In genomic region chr18:54716586-54716985, GRCh38 we compare ENCODE assay signal across 19 cellular contexts.
"Had no signal": no experiment of that assay in that cellular context is flagged by ENCODE, and none has a peak within 500 bp of the region (broad histone marks: within the 10 kb centered on the region; RNA-seq: fewer than 3 reads in every experiment).

No MANE protein-coding gene starts in this region.

- H3K27ac ChIP-seq: heart left ventricle, neural progenitor cell, ovary, thoracic aorta, transverse colon had no signal

- H3K4me3 ChIP-seq: heart left ventricle, neural progenitor cell, ovary, thoracic aorta, transverse colon had no signal

- H3K36me3 ChIP-seq: heart left ventricle, neural progenitor cell, ovary, thoracic aorta, transverse colon had no signal

- DNase-seq: cortex of kidney; dorsolateral prefrontal cortex; effector CD8-positive, alpha-beta T cell; foreskin melanocyte; heart left ventricle; hippocampal formation; naive thymus-derived CD8-positive, alpha-beta T cell; nucleus accumbens; ovary; right cardiac atrium; stimulated activated CD4-positive, alpha-beta T cell treated with anti-CD3 and anti-CD28 coated beads, Interleukin-1b, Interleukin-23, amount 100 ng/mL, for 48 hours; stimulated activated CD4-positive, alpha-beta T cell treated with anti-CD3 and anti-CD28 coated beads, Interleukin-4, amount 100 ng/mL, for 24 hours; stimulated activated naive B cell treated with anti-CD40 and anti-IgM and Interleukin-4, amounts not matched to agents 10 μg/mL and 1 μg/mL and 100 μg/mL, for 72 hours; stimulated activated naive CD8-positive, alpha-beta T cell treated with anti-CD3 and anti-CD28 coated beads, Interleukin-15, amount 100 ng/mL, for 72 hours; substantia nigra; transverse colon had no signal

- H3K27me3 Mint-ChIP-seq: progenitor cell of endocrine pancreas had no signal

- H3K27ac Mint-ChIP-seq: neural progenitor cell; progenitor cell of endocrine pancreas; stimulated activated naive B cell treated with anti-CD40 and anti-IgM and Interleukin-4, amounts not matched to agents 10 μg/mL and 1 μg/mL and 100 μg/mL, for 72 hours; stimulated activated naive CD8-positive, alpha-beta T cell treated with anti-CD3 and anti-CD28 coated beads, Interleukin-15, amount 100 ng/mL, for 72 hours had no signal

- H3K9ac ChIP-seq: neural progenitor cell had no signal

- H3K36me3 Mint-ChIP-seq: naive thymus-derived CD8-positive, alpha-beta T cell; neural progenitor cell; stimulated activated naive B cell treated with anti-CD40 and anti-IgM and Interleukin-4, amounts not matched to agents 10 μg/mL and 1 μg/mL and 100 μg/mL, for 72 hours had no signal

- H3K4me1 ChIP-seq: neural progenitor cell had no signal

- H3K27me3 ChIP-seq: dorsolateral prefrontal cortex, neural progenitor cell, ovary, transverse colon had no signal

- H3K4me3 Mint-ChIP-seq: neural progenitor cell; stimulated activated naive B cell treated with anti-CD40 and anti-IgM and Interleukin-4, amounts not matched to agents 10 μg/mL and 1 μg/mL and 100 μg/mL, for 72 hours; stimulated activated naive CD8-positive, alpha-beta T cell treated with anti-CD3 and anti-CD28 coated beads, Interleukin-15, amount 100 ng/mL, for 72 hours had no signal

- H3K9me3 Mint-ChIP-seq: naive thymus-derived CD8-positive, alpha-beta T cell; neural progenitor cell; stimulated activated naive B cell treated with anti-CD40 and anti-IgM and Interleukin-4, amounts not matched to agents 10 μg/mL and 1 μg/mL and 100 μg/mL, for 72 hours; stimulated activated naive CD8-positive, alpha-beta T cell treated with anti-CD3 and anti-CD28 coated beads, Interleukin-15, amount 100 ng/mL, for 72 hours had no signal

- H3K4me2 ChIP-seq: neural progenitor cell had no signal

- H3K9me3 ChIP-seq: heart left ventricle, ovary, thoracic aorta, transverse colon had no signal

- ATAC-seq: heart left ventricle; naive thymus-derived CD8-positive, alpha-beta T cell; right cardiac atrium; stimulated activated naive B cell treated with anti-CD40 and anti-IgM and Interleukin-4, amounts not matched to agents 10 μg/mL and 1 μg/mL and 100 μg/mL, for 72 hours; stimulated activated naive CD8-positive, alpha-beta T cell treated with anti-CD3 and anti-CD28 coated beads, Interleukin-15, amount 100 ng/mL, for 72 hours had no signal
